ENCODE assay signal across 1 cellular context in genomic region chr2:108448678-108449409, GRCh38.
TF ChIP-seq lines count a peak whose summit lies in the region.

TSS of gene GCC2 (plus strand) at chr2:108449206. CDS start at chr2:108449275, 69 bp downstream.

TF ChIP-seq in K562, 482 proteins besides CTCF, POLR2A, EP300 and RAD21 (continued from another document and continues in another):
- TF ChIP-seq TRIM25 (IDR thresholded peaks at IDR 0.05; ENCODE audit: borderline replicate concordance): no peak
- no peak for TF ChIP-seq ZNF778 (CRISPR knock-in tag; IDR thresholded peaks at IDR 0.05)
- no peak for TF ChIP-seq ZKSCAN1 (IDR thresholded peaks at IDR 0.05; ENCODE audit: low read depth, low read length)
- TF ChIP-seq E2F3 (CRISPR knock-in tag; IDR thresholded peaks at IDR 0.05): peak; percentile 45; the same call in 1 of the 2 replicates
- TF ChIP-seq ZNF785 (CRISPR knock-in tag; IDR thresholded peaks at IDR 0.05): no peak
- no peak for TF ChIP-seq FOXA1 (IDR thresholded peaks at IDR 0.05; ENCODE audit: borderline replicate concordance)
- TF ChIP-seq GABPB2 (CRISPR knock-in tag; conservative IDR thresholded peaks at IDR 0.05): no peak
- TF ChIP-seq TAF15 (IDR thresholded peaks at IDR 0.05; ENCODE audit: low read depth, low read length): no peak
- peak; percentile 98 for TF ChIP-seq ELF1 (tag; IDR thresholded peaks at IDR 0.05)
- TF ChIP-seq GTF2F1 (IDR thresholded peaks at IDR 0.05; ENCODE audit: low read depth, low read length): no peak
- no peak for TF ChIP-seq ZBTB34 (CRISPR knock-in tag; IDR thresholded peaks at IDR 0.05)
- TF ChIP-seq ZFP30 (CRISPR knock-in tag; IDR thresholded peaks at IDR 0.05; ENCODE audit: borderline replicate concordance): no peak
- no peak for TF ChIP-seq DPF2 (IDR thresholded peaks at IDR 0.05)
- peak in 1 of 2 experiments; percentile 78; a peak in 1 of 4 replicates for TF ChIP-seq KDM4B (IDR thresholded peaks at IDR 0.05; ENCODE audit: borderline replicate concordance in 2 of 2, low read depth in 1 of 2)
- TF ChIP-seq SMARCA4 (IDR thresholded peaks at IDR 0.05): no peak
- TF ChIP-seq HDAC3 (IDR thresholded peaks at IDR 0.05; ENCODE audit: borderline replicate concordance, partially characterized antibody): no peak
- no peak for TF ChIP-seq TEAD1 (CRISPR knock-in tag; IDR thresholded peaks at IDR 0.05)
- no peak; a peak in 1 of 4 replicates for TF ChIP-seq SRF (CRISPR knock-in tag; IDR thresholded peaks at IDR 0.05)
- TF ChIP-seq ZFX (CRISPR knock-in tag; IDR thresholded peaks at IDR 0.05): peak; percentile 91
- no peak for TF ChIP-seq SAFB (IDR thresholded peaks at IDR 0.05; ENCODE audit: borderline replicate concordance, low read depth, low read length)
- no peak for TF ChIP-seq TFAM (CRISPR knock-in tag; conservative IDR thresholded peaks at IDR 0.05)
- TF ChIP-seq BCOR (IDR thresholded peaks at IDR 0.05): no peak
- no peak for TF ChIP-seq SLC30A9 (CRISPR knock-in tag; IDR thresholded peaks at IDR 0.05)
- TF ChIP-seq ATF1 (CRISPR knock-in tag; IDR thresholded peaks at IDR 0.05): peak; percentile 59; the same call in 1 of the 2 replicates
- TF ChIP-seq ATF1 (tag; IDR thresholded peaks at IDR 0.05): peak; percentile 97
- TF ChIP-seq HOXB6 (CRISPR knock-in tag; IDR thresholded peaks at IDR 0.05; ENCODE audit: borderline replicate concordance): no peak
- no peak for TF ChIP-seq EHMT2 (IDR thresholded peaks at IDR 0.05)
- no peak for TF ChIP-seq CUX1 (CRISPR knock-in tag; IDR thresholded peaks at IDR 0.05)
- no peak for TF ChIP-seq CBFB (CRISPR knock-in tag; IDR thresholded peaks at IDR 0.05)
- no peak for TF ChIP-seq ASH1L (IDR thresholded peaks at IDR 0.05; ENCODE audit: borderline replicate concordance, low read depth, partially characterized antibody)
- TF ChIP-seq MAZ (CRISPR knock-in tag; conservative IDR thresholded peaks at IDR 0.05 in 1 of 2, IDR thresholded peaks at IDR 0.05 in 1 of 2): peak; percentile 82 to 88
- TF ChIP-seq NR3C1 (CRISPR knock-in tag; IDR thresholded peaks at IDR 0.05): no peak
- no peak for TF ChIP-seq SMAD2 (IDR thresholded peaks at IDR 0.05; ENCODE audit: low read depth, low read length)
- TF ChIP-seq ZNF695 (CRISPR knock-in tag; IDR thresholded peaks at IDR 0.05): no peak
- TF ChIP-seq POLR2AphosphoS5 (IDR thresholded peaks at IDR 0.05; ENCODE audit: control insufficient read depth, insufficient read depth, low read depth, low read length): peak; percentile 88
- no peak for TF ChIP-seq KAT2B (IDR thresholded peaks at IDR 0.05; ENCODE audit: low read depth, low read length)
- TF ChIP-seq HDAC6 (IDR thresholded peaks at IDR 0.05; ENCODE audit: low read depth, low read length): no peak
- no peak for TF ChIP-seq ZNF507 (tag; conservative IDR thresholded peaks at IDR 0.05)
- TF ChIP-seq HNRNPL (IDR thresholded peaks at IDR 0.05; ENCODE audit: low read depth, low read length): no peak
- TF ChIP-seq MYC (IDR thresholded peaks at IDR 0.05; ENCODE audit: low read depth, low read length): 0 out of 2 replicates have a peak, but pooled peaks have one; percentile 32
- TF ChIP-seq MYC (CRISPR knock-in tag; IDR thresholded peaks at IDR 0.05; ENCODE audit: borderline replicate concordance, low read depth): no peak
- TF ChIP-seq CEBPZ (IDR thresholded peaks at IDR 0.05; ENCODE audit: borderline replicate concordance, low read depth, low read length): no peak
- no peak for TF ChIP-seq CBFA2T3 (IDR thresholded peaks at IDR 0.05)
- no peak for TF ChIP-seq ZNF316 (IDR thresholded peaks at IDR 0.05)
- no peak for TF ChIP-seq HBP1 (CRISPR knock-in tag; IDR thresholded peaks at IDR 0.05)
- TF ChIP-seq TAF9B (IDR thresholded peaks at IDR 0.05; ENCODE audit: partially characterized antibody): peak; percentile 75
- TF ChIP-seq BRF1 (IDR thresholded peaks at IDR 0.05; ENCODE audit: borderline replicate concordance, extremely low read depth, insufficient read length): no peak
- TF ChIP-seq BCL6 (CRISPR knock-in tag; IDR thresholded peaks at IDR 0.05): no peak
- no peak for TF ChIP-seq HMG20A (CRISPR knock-in tag; conservative IDR thresholded peaks at IDR 0.05)
- TF ChIP-seq MEF2D (tag; conservative IDR thresholded peaks at IDR 0.05; ENCODE audit: low read depth): no peak
- no peak for TF ChIP-seq STAT5A (IDR thresholded peaks at IDR 0.05; ENCODE audit: borderline replicate concordance, low read length)
- TF ChIP-seq ZNF263 (CRISPR knock-in tag; IDR thresholded peaks at IDR 0.05; ENCODE audit: borderline replicate concordance): no peak
- TF ChIP-seq ZNF707 (CRISPR knock-in tag; conservative IDR thresholded peaks at IDR 0.05): no peak
- no peak for TF ChIP-seq ZNF384 (IDR thresholded peaks at IDR 0.05; ENCODE audit: low read depth, low read length)
- TF ChIP-seq BMI1 (IDR thresholded peaks at IDR 0.05; ENCODE audit: low read length): peak; percentile 87
- TF ChIP-seq TEAD2 (tag; IDR thresholded peaks at IDR 0.05): no peak
- peak in 2 of 3 experiments; percentile 79 to 83 for TF ChIP-seq YY1 (IDR thresholded peaks at IDR 0.05; ENCODE audit: borderline replicate concordance in 1 of 3, control insufficient read depth in 1 of 3, extremely low read depth in 1 of 3, insufficient read depth in 3 of 3, insufficient read length in 1 of 3, insufficient replicate concordance in 2 of 3, low read depth in 1 of 3, low read length in 2 of 3)
- no peak for TF ChIP-seq CBFA2T2 (conservative IDR thresholded peaks at IDR 0.05)
- TF ChIP-seq RFX7 (CRISPR knock-in tag; IDR thresholded peaks at IDR 0.05): no peak
- no peak for TF ChIP-seq ZNF668 (CRISPR knock-in tag; IDR thresholded peaks at IDR 0.05)
- no peak for TF ChIP-seq ZNF398 (CRISPR knock-in tag; IDR thresholded peaks at IDR 0.05)
- TF ChIP-seq RCOR1 (IDR thresholded peaks at IDR 0.05; ENCODE audit: borderline replicate concordance in 1 of 2, low read depth in 2 of 2, low read length in 2 of 2): peak in 1 of 2 experiments; percentile 17; a peak in 1 of 4 replicates
- TF ChIP-seq TBL1XR1 (IDR thresholded peaks at IDR 0.05; ENCODE audit: low read length in 2 of 2): 0 out of 4 replicates have a peak, but pooled peaks have one; percentile 21 to 43
- TF ChIP-seq POLR2H (tag; IDR thresholded peaks at IDR 0.05; ENCODE audit: low read depth): no peak
- TF ChIP-seq SRSF3 (IDR thresholded peaks at IDR 0.05; ENCODE audit: insufficient read depth, low read length): no peak
- no peak for TF ChIP-seq CC2D1A (IDR thresholded peaks at IDR 0.05)
- TF ChIP-seq ZC3H11A (IDR thresholded peaks at IDR 0.05; ENCODE audit: low read depth, low read length): no peak
- peak; percentile 25; the same call in 1 of the 2 replicates for TF ChIP-seq CBX1 (IDR thresholded peaks at IDR 0.05; ENCODE audit: low read depth)
